11 cellular contexts compared by ENCODE assay signal in genomic region chr17:29867643-29868181, GRCh38.
DNase-seq lines count a peak whose midpoint lies in the region; ATAC-seq and TF ChIP-seq lines count a peak whose summit lies in the region.
"Had no signal": no experiment of that assay in that cellular context is flagged by ENCODE, and none has a peak within 500 bp of the region (broad histone marks: within the 10 kb centered on the region; RNA-seq: fewer than 3 reads in every experiment).

No MANE protein-coding gene starts in this region.

- H3K4me3 ChIP-seq in AG04450 (ENCODE audit: low read depth, low read length) (no peak overlapping the region), PC-9 (no peak overlapping the region), hepatocyte (no peak overlapping the region)

- POLR2A ChIA-PET in AG04450 (lab: Yijun Ruan, JAX), result no interaction called here
- POLR2A ChIA-PET in PC-9 (lab: Charles Lee; ENCODE audit: unreplicated experiment), result no interaction called here

- H2AFZ ChIP-seq in PC-9 (no peak overlapping the region), hepatocyte (no peak overlapping the region)

- no peaks in the 10 kb centered on the region for H3K4me1 ChIP-seq in PC-9 (replicated peaks; ENCODE audit: insufficient read depth)
- H3K4me1 ChIP-seq in hepatocyte (ENCODE audit: insufficient read depth), result no peaks in the 10 kb centered on the region

- intact Hi-C loops in PC-9 (cut with micrococcal nuclease; ENCODE audit: unreplicated experiment), result no loop called here

- no peaks in the 10 kb centered on the region for H3F3A ChIP-seq in PC-9 (ENCODE audit: insufficient read depth, low read depth)

- no peaks in the 10 kb centered on the region for H3K9me2 ChIP-seq in PC-9 (ENCODE audit: insufficient read depth)
- no peaks in the 10 kb centered on the region for H3K9me2 ChIP-seq in hepatocyte (replicated peaks; ENCODE audit: insufficient read depth)

- no TSS peak for BruUV-seq in PC-9 (replicated peaks; lab: Mats Ljungman, UMichigan)

- no peak for ATAC-seq in HG02884 (IDR thresholded peaks at IDR 0.05; ENCODE audit: unreplicated experiment)
- ATAC-seq: activated naive CD8-positive, alpha-beta T cell treated with anti-CD3 and anti-CD28 coated beads, Interleukin-2, amount 50 U/mL, for 24 hours had no signal

- TF ChIP-seq CTCF in AG04450 (IDR thresholded peaks at IDR 0.05; ENCODE audit: low read depth, low read length) (peak; percentile 22; the same call in 1 of the 2 replicates), GM12873 (IDR thresholded peaks at IDR 0.05; ENCODE audit: insufficient read depth, low read depth, low read length, missing control alignments) (peak; percentile 13), PC-9 (conservative IDR thresholded peaks at IDR 0.05) (peak; percentile 46), hepatocyte (IDR thresholded peaks at IDR 0.05; ENCODE audit: poor library complexity) (peak; percentile 16)

- CTCF ChIA-PET in AG04450 (lab: Charles Lee), result interaction anchor here (0.9 to 1.6 kb wide), 9 partner anchors 8 to 225 kb away, joined by 3 to 25 read pairs (median 3); partner anchors contain the start of gene SSH2
- CTCF ChIA-PET in PC-9 (lab: Charles Lee), result interaction anchor here (0.8 kb wide), 1 partner anchor 63 kb away, joined by 12 read pairs; the partner anchor contains the start of gene SSH2

- H3K4me2 ChIP-seq in PC-9 (no peak overlapping the region), hepatocyte (no peak overlapping the region)

- H3K27me3 ChIP-seq in AG04450 (ENCODE audit: control insufficient read depth, insufficient read depth, low read length) (no peaks in the 10 kb centered on the region), PC-9 (ENCODE audit: insufficient read depth, low read depth) (no peaks in the 10 kb centered on the region), hepatocyte (no peaks in the 10 kb centered on the region)

- H3K9me3 ChIP-seq in AG04450 (ENCODE audit: control insufficient read depth, insufficient read depth, low read length) (no peaks in the 10 kb centered on the region), PC-9 (ENCODE audit: insufficient read depth, low read depth) (no peaks in the 10 kb centered on the region), hepatocyte (ENCODE audit: low read depth) (no peaks in the 10 kb centered on the region)

- H3K27ac ChIP-seq in AG04450 (ENCODE audit: low read depth, low read length) (no peak overlapping the region), PC-9 (no peak overlapping the region), hepatocyte (no peak overlapping the region)

- H3K79me2 ChIP-seq in PC-9 (ENCODE audit: low read depth), result no peaks in the 10 kb centered on the region
- H3K79me2 ChIP-seq in hepatocyte, result peaks cover 24% of the 10 kb centered on the region

- H3K36me3 ChIP-seq in PC-9 (ENCODE audit: low read depth) (no peaks in the 10 kb centered on the region), hepatocyte (replicated peaks; ENCODE audit: insufficient read depth, low read depth) (no peaks in the 10 kb centered on the region)

- H4K20me1 ChIP-seq in PC-9 (ENCODE audit: insufficient read depth), result no peaks in the 10 kb centered on the region
- H4K20me1 ChIP-seq in hepatocyte (ENCODE audit: insufficient read depth, poor library complexity, severe bottlenecking), result no peaks in the 10 kb centered on the region

- DNase-seq in AG04450 (ENCODE audit: low read depth, low spot score) (no peak), PC-9 (no peak), hepatocyte (ENCODE audit: low spot score) (no peak), AML-193 (lab: John Stamatoyannopoulos, UW) (no peak), AG08395 (ENCODE audit: low spot score) (no peak), LoVo (ENCODE audit: low spot score) (no peak)
- DNase-seq: activated CD4-positive, alpha-beta T cell treated with anti-CD3 and anti-CD28 coated beads, Interleukin-2, amount 10 ng/mL, durations not matched to agents 24 days and 14 days; activated naive CD8-positive, alpha-beta T cell treated with anti-CD3 and anti-CD28 coated beads, Interleukin-2, amount 50 U/mL, for 24 hours; KBM-7 had no signal

- WGBS in hepatocyte (ENCODE audit: low lambda C conversion rate, missing lambda C conversion rate), result 91% methylated on average over 2 of the region's 2 CpGs
